9 cellular contexts compared by ENCODE assay signal in genomic region chr19:56118666-56119584, GRCh38. TPM values are rescaled to one million over a fixed set of nuclear protein-coding genes. Genes with fewer than 3 reads are reported as not detected.
DNase-seq lines count a peak whose midpoint lies in the region; ATAC-seq and TF ChIP-seq lines count a peak whose summit lies in the region.
"Had no signal": no experiment of that assay in that cellular context is flagged by ENCODE, and none has a peak within 500 bp of the region (broad histone marks: within the 10 kb centered on the region; RNA-seq: fewer than 3 reads in every experiment).

No MANE protein-coding gene starts in this region.

- no TSS peak for BruUV-seq in IMR-90 (replicated peaks; lab: Mats Ljungman, UMichigan)

- H2BK20ac ChIP-seq in IMR-90 (ENCODE audit: low read depth, low read length) = no peak overlapping the region

- peaks cover 17% of the 10 kb centered on the region for H3K9me1 ChIP-seq in IMR-90 (ENCODE audit: insufficient read depth, low read length)

- peak overlapping the region; percentile 18 for H2AK5ac ChIP-seq in IMR-90 (ENCODE audit: low read depth, low read length)

- H3K27ac ChIP-seq in AG04450 (ENCODE audit: low read depth, low read length) (peak overlapping the region; percentile 4), IMR-90 (ENCODE audit: insufficient read depth, low read length) (peak overlapping the region; percentile 99), body of pancreas (peak overlapping the region; percentile 89 to 98 (median 92))

- no peak overlapping the region for H3K18ac ChIP-seq in IMR-90 (ENCODE audit: low read depth, low read length)

- no peak overlapping the region; the same call in 1 of the 2 replicates for H4K5ac ChIP-seq in IMR-90 (ENCODE audit: low read depth, low read length)

- H3K4me1 ChIP-seq in IMR-90 (ENCODE audit: control insufficient read depth, insufficient read depth, low read length) (peaks cover 15% of the 10 kb centered on the region), body of pancreas (peaks cover 60% of the 10 kb centered on the region), mucosa of stomach (ENCODE audit: control insufficient read depth, insufficient read depth, low read length) (peaks cover 40% of the 10 kb centered on the region)

- dilution Hi-C loops in IMR-90 (cut with HindIII; ENCODE audit: low sequenced_read_pairs, unreplicated experiment) = no loop called here

- POLR2A ChIA-PET in AG04450 (lab: Yijun Ruan, JAX) (interaction anchor here (1.0 to 1.6 kb wide), 3 partner anchors 11 to 22 kb away, joined by 3 to 8 read pairs (median 5); partner anchors contain the start of gene ZNF444), IMR-90 (lab: Charles Lee; ENCODE audit: unreplicated experiment) (no interaction called here)

- no peak overlapping the region for H2AFZ ChIP-seq in IMR-90 (replicated peaks; ENCODE audit: low read length, poor library complexity)

- H3K4me2 ChIP-seq in IMR-90 (ENCODE audit: low read depth, low read length) = peak overlapping the region; percentile 88

- H3K79me1 ChIP-seq in IMR-90 (ENCODE audit: low read depth in 1 of 2, low read length in 2 of 2) = peaks cover 0 to 38% of the 10 kb centered on the region in 2 experiments; a peak in 2 of 4 replicates

- CTCF ChIA-PET in AG04450 (lab: Charles Lee) = no interaction called here
- CTCF ChIA-PET in IMR-90 (lab: Yijun Ruan, JAX) = interaction anchor here (0.7 kb wide), 1 partner anchor 9 kb away, joined by 3 read pairs; no protein-coding TSS in a partner anchor

- H3K9me3 ChIP-seq in AG04450 (ENCODE audit: control insufficient read depth, insufficient read depth, low read length) (no peaks in the 10 kb centered on the region; the same call in 1 of the 2 replicates), IMR-90 (ENCODE audit: control insufficient read depth, insufficient read depth, low read length) (no peaks in the 10 kb centered on the region), body of pancreas (no peaks in the 10 kb centered on the region), mucosa of stomach (ENCODE audit: control insufficient read depth, low read length) (no peaks in the 10 kb centered on the region)

- TF ChIP-seq RAD21 in IMR-90 (IDR thresholded peaks at IDR 0.05; ENCODE audit: low read length) = no peak

- peak overlapping the region; percentile 28; the same call in 1 of the 2 replicates for H3K14ac ChIP-seq in IMR-90 (replicated peaks; ENCODE audit: low read depth, low read length)

- no peak for TF ChIP-seq POLR2A in IMR-90 (IDR thresholded peaks at IDR 0.05; ENCODE audit: low read depth, low read length)
- TF ChIP-seq POLR2A in body of pancreas (IDR thresholded peaks at IDR 0.05) = no peak

- peak overlapping the region; percentile 58 for H3K4ac ChIP-seq in IMR-90 (ENCODE audit: low read depth, low read length)

- H4K20me1 ChIP-seq in IMR-90 (ENCODE audit: insufficient read depth, low read length) = peaks cover 63% of the 10 kb centered on the region

- TF ChIP-seq CTCF in AG04450 (IDR thresholded peaks at IDR 0.05; ENCODE audit: low read depth, low read length) (no peak), IMR-90 (conservative IDR thresholded peaks at IDR 0.05; ENCODE audit: low read depth, low read length) (no peak), body of pancreas (IDR thresholded peaks at IDR 0.05) (no peak)

- 0 out of 2 replicates have a peak overlapping the region, but pooled peaks have one; percentile 38 for H4K91ac ChIP-seq in IMR-90 (ENCODE audit: insufficient read depth, low read depth, low read length)

- peak overlapping the region; percentile 22 for H2BK5ac ChIP-seq in IMR-90 (ENCODE audit: low read depth, low read length, poor library complexity, severe bottlenecking)

- WGBS in IMR-90 (ENCODE audit: extremely low coverage in 2 of 2, insufficient read length in 1 of 2), 2 experiments = no CpG with 5 or more reads among the region's 9 CpGs
- WGBS in body of pancreas, 2 donors = 6 to 20% methylated on average over 7 to 9 of the region's 9 CpGs

- H3K23ac ChIP-seq in IMR-90 (ENCODE audit: low read depth, low read length) = peak overlapping the region; percentile 63; the same call in 1 of the 2 replicates

- intact Hi-C loops in IMR-90 (cut with micrococcal nuclease) (no loop called here), body of pancreas (cut with DNase I) (no loop called here)

- H2BK120ac ChIP-seq in IMR-90 (ENCODE audit: low read depth, low read length) = no peak overlapping the region

- H2AK9ac ChIP-seq in IMR-90 (replicated peaks; ENCODE audit: low read depth, low read length, poor library complexity) = peak overlapping the region; percentile 100

- H4K8ac ChIP-seq in IMR-90 (ENCODE audit: low read depth in 2 of 2, low read length in 2 of 2) = peak overlapping the region in 1 of 2 experiments; percentile 82; a peak in 2 of 4 replicates

- H3K27me3 ChIP-seq in AG04450 (ENCODE audit: control insufficient read depth, insufficient read depth, low read length) (no peaks in the 10 kb centered on the region), IMR-90 (ENCODE audit: control insufficient read depth, insufficient read depth, low read length) (no peaks in the 10 kb centered on the region), body of pancreas (no peaks in the 10 kb centered on the region), mucosa of stomach (ENCODE audit: control insufficient read depth, insufficient read depth, low read length) (no peaks in the 10 kb centered on the region)

- DNase-seq in AG04450 (ENCODE audit: low read depth, low spot score) = no peak
- DNase-seq in IMR-90 = no peak
- DNase-seq in body of pancreas = peak in 3 of 4 donors; percentile 46 to 65 (median 55)
- no peak for DNase-seq in NCI-H2081 (lab: John Stamatoyannopoulos, UW)
- no peak for DNase-seq in KG1 (lab: John Stamatoyannopoulos, UW)
- no peak for DNase-seq in amniotic stem cell (lab: John Stamatoyannopoulos, UW)
- DNase-seq: caudate nucleus had no signal

- H3K9ac ChIP-seq in IMR-90 (ENCODE audit: low read depth, low read length) (peak overlapping the region; percentile 97), mucosa of stomach (ENCODE audit: low read length) (peak overlapping the region; percentile 80)

- in situ Hi-C loops in IMR-90 (cut with MboI; ENCODE audit: low sequenced_read_pairs) = no loop called here

- H3K56ac ChIP-seq in IMR-90 (ENCODE audit: extremely low read depth, insufficient read depth, low read length) = no peak overlapping the region

- ATAC-seq in IMR-90 (ENCODE audit: low read depth) = no peak
- no peak for ATAC-seq in body of pancreas
- ATAC-seq in HG03571 (IDR thresholded peaks at IDR 0.05; ENCODE audit: unreplicated experiment) = no peak

- peaks cover 9% of the 10 kb centered on the region; the same call in 1 of the 2 replicates for H3K36me3 ChIP-seq in IMR-90 (ENCODE audit: control insufficient read depth, insufficient read depth, low read length)
- no peaks in the 10 kb centered on the region for H3K36me3 ChIP-seq in body of pancreas (replicated peaks in 1 of 2; ENCODE audit: insufficient read depth in 1 of 2, low read depth in 2 of 2)
- H3K36me3 ChIP-seq in mucosa of stomach (ENCODE audit: control insufficient read depth, insufficient read depth, low read length) = no peaks in the 10 kb centered on the region

- H2BK15ac ChIP-seq in IMR-90 (ENCODE audit: low read depth, low read length) = no peak overlapping the region

- H3K4me3 ChIP-seq in AG04450 (ENCODE audit: low read depth, low read length) (peak overlapping the region; percentile 73), IMR-90 (ENCODE audit: insufficient read depth, low read depth, low read length) (no peak overlapping the region), body of pancreas (no peak overlapping the region), mucosa of stomach (ENCODE audit: low read length) (no peak overlapping the region)

TF ChIP-seq in IMR-90, 13 proteins besides CTCF, POLR2A, EP300 and RAD21 (continues in another document):
- no peak for TF ChIP-seq MAFK (IDR thresholded peaks at IDR 0.05; ENCODE audit: low read depth, low read length)
- no peak for TF ChIP-seq BHLHE40 (IDR thresholded peaks at IDR 0.05; ENCODE audit: low read depth, low read length)
- TF ChIP-seq CEBPB (IDR thresholded peaks at IDR 0.05; ENCODE audit: low read depth, low read length) = no peak
- no peak for TF ChIP-seq SMC3 (IDR thresholded peaks at IDR 0.05; ENCODE audit: low read depth, low read length)
- TF ChIP-seq FOS (IDR thresholded peaks at IDR 0.05; ENCODE audit: low read depth, low read length) = no peak
- no peak for TF ChIP-seq NFE2L2 (IDR thresholded peaks at IDR 0.05; ENCODE audit: low read depth, low read length)
- no peak for TF ChIP-seq USF2 (IDR thresholded peaks at IDR 0.05; ENCODE audit: low read depth, low read length)
- no peak for TF ChIP-seq CHD1 (IDR thresholded peaks at IDR 0.05; ENCODE audit: low read depth, low read length)

RNA-seq across cellular contexts. Expression of gene ZNF787, which starts 2.2 kb away (rescaled TPM):
- polyA plus RNA-seq in AG04450 (2011; rRNA removed) (4.5 and 8.5 TPM in 2 replicates), IMR-90 (2012; rRNA removed) (11.2 and 17.7 TPM in 2 replicates)
- 2.0 and 3.0 TPM in 2 replicates for polyA minus RNA-seq in AG04450 (2011; rRNA and poly(A)+ RNA removed)
- total RNA-seq in IMR-90 (2012; rRNA removed) (4.8 and 5.6 TPM in 2 replicates), body of pancreas (10 to 100 TPM; 12.7 to 21.1 TPM)
- 5.0 and 14.2 TPM in 2 replicates for polyA plus RNA-seq in IMR-90 (2012; cell fraction: cytosol; rRNA removed)
- polyA plus RNA-seq in IMR-90 (2012; cell fraction: nucleus; rRNA removed; ENCODE audit: low replicate concordance) = 13.5 and 27.0 TPM in 2 replicates

RNA-seq across cellular contexts. Expression of gene ZNF444, which starts 22.2 kb away (rescaled TPM):
- polyA plus RNA-seq in AG04450 (2011; rRNA removed) = 9.9 and 11.6 TPM in 2 replicates
- 5.5 and 6.6 TPM in 2 replicates for polyA minus RNA-seq in AG04450 (2011; rRNA and poly(A)+ RNA removed)
- total RNA-seq in IMR-90 (2012; rRNA removed) = 2.5 and 3.3 TPM in 2 replicates
- polyA plus RNA-seq in IMR-90 (2012; rRNA removed) = 20.3 and 25.2 TPM in 2 replicates
- 18.7 and 34.1 TPM in 2 replicates for polyA plus RNA-seq in IMR-90 (2012; cell fraction: cytosol; rRNA removed)
- 60.8 and 109 TPM in 2 replicates for polyA plus RNA-seq in IMR-90 (2012; cell fraction: nucleus; rRNA removed; ENCODE audit: low replicate concordance)
- 10 to 100 TPM; 50.3 to 95.9 TPM for total RNA-seq in body of pancreas

RNA-seq across cellular contexts. Expression of gene GALP, which starts 56.9 kb away (rescaled TPM):
- polyA plus RNA-seq in AG04450 (2011; rRNA removed) (not detected in 2 replicates), IMR-90 (2012; rRNA removed) (not detected in 2 replicates)
- polyA minus RNA-seq in AG04450 (2011; rRNA and poly(A)+ RNA removed) = not detected in 2 replicates
- total RNA-seq in IMR-90 (2012; rRNA removed) (not detected in 2 replicates), body of pancreas (not detected)
- polyA plus RNA-seq in IMR-90 (2012; cell fraction: cytosol; rRNA removed) = not detected in 2 replicates
- polyA plus RNA-seq in IMR-90 (2012; cell fraction: nucleus; rRNA removed; ENCODE audit: low replicate concordance) = not detected in 2 replicates

Comparison
In these comparisons a context has a peak if more than half of its experiments do, and no peak if none do; other contexts are left out.
1. DNase-seq: peak in body of pancreas (3 of 4); none in AG04450 (single experiment), IMR-90 (single experiment), NCI-H2081 (0 of 2), KG1 (single experiment) and amniotic stem cell (single experiment).
2. H3K27ac ChIP-seq: peak in every context shown above with its lines; median percentile 99 in IMR-90; 92 in body of pancreas; 4 in AG04450.
3. RNA of gene ZNF444, which starts 22.2 kb away (total RNA-seq): 50.3 to 95.9 TPM in body of pancreas; 2.5 to 3.3 TPM in IMR-90; every median in the first group is over 10 times any median in the second.